ENCODE assay signal across 8 cellular contexts in the genomic region with DNA sequence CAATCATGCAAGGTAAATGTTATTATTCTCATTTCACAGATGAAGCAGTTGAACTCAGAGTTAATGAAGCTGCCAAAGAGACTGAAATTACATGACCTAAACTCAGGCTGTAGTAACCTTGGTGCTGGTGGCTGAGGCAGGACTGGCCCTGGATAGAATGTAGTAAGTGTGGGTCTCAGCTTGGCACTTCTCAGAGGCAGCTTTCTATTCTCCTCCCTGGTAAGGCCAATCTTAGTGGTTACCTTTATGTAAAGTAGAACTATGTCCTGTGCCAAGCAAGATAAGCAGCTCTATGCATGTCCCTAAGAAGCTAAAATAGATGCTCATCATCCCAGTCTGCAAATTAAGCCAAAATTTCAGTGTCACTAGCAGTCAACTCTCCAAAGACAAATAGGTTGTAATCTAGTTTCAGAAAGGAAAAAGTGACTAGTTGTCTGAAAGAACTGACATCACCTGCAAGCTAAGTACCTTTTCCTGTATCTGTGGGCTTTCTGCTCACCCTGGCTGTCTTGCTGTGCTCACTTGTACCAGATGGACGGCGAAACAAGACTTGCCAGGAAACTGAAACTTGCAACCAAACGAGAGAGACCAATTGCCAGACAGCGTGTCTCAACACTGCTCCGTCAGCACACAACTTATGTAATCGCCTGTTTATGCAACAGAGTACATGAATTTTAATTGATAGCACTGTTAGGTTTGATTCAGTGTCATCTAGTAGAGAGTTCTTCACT. TPM values are rescaled to one million over a fixed set of nuclear protein-coding genes. Genes with fewer than 3 reads are reported as not detected.
A peak's percentile ranks its signal among the peaks of the same experiment; 100 is the strongest.
DNase-seq lines count a peak whose midpoint lies in the region; ATAC-seq and TF ChIP-seq lines count a peak whose summit lies in the region.

No MANE protein-coding gene starts in this region.

- 2% methylated on average over 6 of the region's 6 CpGs for WGBS in mammary epithelial cell (ENCODE audit: low coverage, missing lambda C conversion rate)

- H3K36me3 ChIP-seq in mammary epithelial cell (ENCODE audit: insufficient read depth, low read length) (no peaks in the 10 kb centered on the region), upper lobe of right lung (no peaks in the 10 kb centered on the region)

- POLR2A ChIA-PET in HEK293T (lab: Yijun Ruan, JAX): no interaction called here

- dilution Hi-C loops in mammary epithelial cell (cut with HindIII; ENCODE audit: low sequenced_read_pairs): no loop called here

- peak overlapping the region; percentile 76 for H2AFZ ChIP-seq in mammary epithelial cell (ENCODE audit: low read depth, low read length)

- DNase-seq in T-helper 2 cell (peak in 3 of 5 experiments; percentile 23 to 80 (median 27)), mammary epithelial cell (peak; percentile 91), omental fat pad (ENCODE audit: low spot score) (no peak), upper lobe of right lung (no peak), HEK293T (ENCODE audit: extremely low spot score) (no peak), NCI-H446 treated with DMSO at 0.1 percent for 48 hours (lab: John Stamatoyannopoulos, UW) (no peak)

- H3K27ac ChIP-seq in mammary epithelial cell (ENCODE audit: insufficient read depth, low read depth, low read length) (peak overlapping the region; percentile 10), upper lobe of right lung (no peak overlapping the region)

- CTCF ChIA-PET in mammary epithelial cell (lab: Charles Lee; ENCODE audit: low non-redundant PET): no interaction called here
- CTCF ChIA-PET in HEK293T (lab: Yijun Ruan, JAX): no interaction called here

- in situ Hi-C loops in mammary epithelial cell (cut with MboI; ENCODE audit: low sequenced_read_pairs in 2 of 2): no loop called here

- intact Hi-C loops in mammary epithelial cell (cut with micrococcal nuclease) (no loop called here), upper lobe of right lung (cut with DNase I) (no loop called here)

- H3K4me1 ChIP-seq in mammary epithelial cell (ENCODE audit: insufficient read depth, low read length) (peaks cover 13% of the 10 kb centered on the region), upper lobe of right lung (peaks cover 13% of the 10 kb centered on the region)

- H3K4me3 ChIP-seq in mammary epithelial cell (replicated peaks in 1 of 3; ENCODE audit: insufficient read depth in 1 of 3, low read depth in 2 of 3, low read length in 3 of 3): peak overlapping the region in 1 of 3 experiments; percentile 31
- H3K4me3 ChIP-seq in upper lobe of right lung: peak overlapping the region; percentile 8

- BruUV-seq in mammary epithelial cell (replicated peaks; lab: Mats Ljungman, UMichigan): no TSS peak

- no peaks in the 10 kb centered on the region for H3K79me2 ChIP-seq in mammary epithelial cell (ENCODE audit: insufficient read depth, low read length)

- ATAC-seq in GM18867 (IDR thresholded peaks at IDR 0.05; ENCODE audit: unreplicated experiment) (peak; percentile 98), HG02973 (IDR thresholded peaks at IDR 0.05; ENCODE audit: unreplicated experiment) (peak; percentile 98), omental fat pad (ENCODE audit: low FRiP score) (peak; percentile 65), upper lobe of right lung (peak; percentile 85)

- no peaks in the 10 kb centered on the region for H3K9me3 ChIP-seq in mammary epithelial cell (replicated peaks; ENCODE audit: insufficient read depth, low read length)
- H3K9me3 ChIP-seq in upper lobe of right lung: no peaks in the 10 kb centered on the region

- peak overlapping the region; percentile 71 for H3K4me2 ChIP-seq in mammary epithelial cell (ENCODE audit: insufficient read depth, low read depth, low read length)

- no peak for TF ChIP-seq CTCF in mammary epithelial cell (conservative IDR thresholded peaks at IDR 0.05 in 1 of 2, IDR thresholded peaks at IDR 0.05 in 1 of 2; ENCODE audit: extremely low read depth in 1 of 2, insufficient read depth in 1 of 2, low read depth in 1 of 2, low read length in 2 of 2)
- no peak for TF ChIP-seq CTCF in omental fat pad (IDR thresholded peaks at IDR 0.05)
- TF ChIP-seq CTCF in upper lobe of right lung (IDR thresholded peaks at IDR 0.05): no peak

- H3K27me3 ChIP-seq in mammary epithelial cell (ENCODE audit: insufficient read depth, low read length): no peaks in the 10 kb centered on the region
- H3K27me3 ChIP-seq in upper lobe of right lung: no peaks in the 10 kb centered on the region

- peak overlapping the region; percentile 15 for H3K9ac ChIP-seq in mammary epithelial cell (ENCODE audit: insufficient read depth, low read length)

- no peaks in the 10 kb centered on the region for H4K20me1 ChIP-seq in mammary epithelial cell (ENCODE audit: insufficient read depth, low read length)

TF ChIP-seq in HEK293T, 16 proteins besides CTCF, POLR2A, EP300 and RAD21:
- TF ChIP-seq SP1 (IDR thresholded peaks at IDR 0.05) (no peak), FOXK2 (IDR thresholded peaks at IDR 0.05) (no peak), FOXA1 (IDR thresholded peaks at IDR 0.05) (no peak), NFRKB (IDR thresholded peaks at IDR 0.05) (no peak), TARDBP (IDR thresholded peaks at IDR 0.05) (no peak), ELF4 (IDR thresholded peaks at IDR 0.05) (no peak), L3MBTL2 (conservative IDR thresholded peaks at IDR 0.05) (no peak), CTBP1 (IDR thresholded peaks at IDR 0.05; ENCODE audit: borderline replicate concordance) (no peak), ARNT (IDR thresholded peaks at IDR 0.05) (no peak), FOXM1 (IDR thresholded peaks at IDR 0.05; ENCODE audit: borderline replicate concordance) (no peak), SUZ12 (IDR thresholded peaks at IDR 0.05) (no peak), LEF1 (IDR thresholded peaks at IDR 0.05; ENCODE audit: borderline replicate concordance) (no peak), ZNF384 (IDR thresholded peaks at IDR 0.05) (no peak), HDGF (IDR thresholded peaks at IDR 0.05; ENCODE audit: borderline replicate concordance) (no peak), BHLHE40 (IDR thresholded peaks at IDR 0.05; ENCODE audit: borderline replicate concordance) (no peak)
- TF ChIP-seq, protein P1, sequence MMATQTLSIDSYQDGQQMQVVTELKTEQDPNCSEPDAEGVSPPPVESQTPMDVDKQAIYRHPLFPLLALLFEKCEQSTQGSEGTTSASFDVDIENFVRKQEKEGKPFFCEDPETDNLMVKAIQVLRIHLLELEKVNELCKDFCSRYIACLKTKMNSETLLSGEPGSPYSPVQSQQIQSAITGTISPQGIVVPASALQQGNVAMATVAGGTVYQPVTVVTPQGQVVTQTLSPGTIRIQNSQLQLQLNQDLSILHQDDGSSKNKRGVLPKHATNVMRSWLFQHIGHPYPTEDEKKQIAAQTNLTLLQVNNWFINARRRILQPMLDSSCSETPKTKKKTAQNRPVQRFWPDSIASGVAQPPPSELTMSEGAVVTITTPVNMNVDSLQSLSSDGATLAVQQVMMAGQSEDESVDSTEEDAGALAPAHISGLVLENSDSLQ (IDR thresholded peaks at IDR 0.05): no peak

RNA-seq across cellular contexts. Expression of a gene that starts 43.7 kb away (rescaled TPM):
- total RNA-seq in mammary epithelial cell (under 1 TPM in 1 of 2 donors, not detected in 1; 0.17 TPM), omental fat pad (10 to 100 TPM in 2 of 4 donors, 1 to 10 TPM in 2; 6.3 to 25.5 (median 13.4) TPM), upper lobe of right lung (7.8 TPM)
- polyA plus RNA-seq in mammary epithelial cell: not detected
- polyA minus RNA-seq in mammary epithelial cell: not detected

Comparison
In these comparisons a context has a peak if more than half of its experiments do, and no peak if none do; other contexts are left out.
1. DNase-seq: peak in T-helper 2 cell (3 of 5) and mammary epithelial cell (single experiment); none in omental fat pad (single experiment), upper lobe of right lung (single experiment), HEK293T (single experiment) and NCI-H446 treated with DMSO at 0.1 percent for 48 hours (single experiment).
2. Peak in every context shown above with its lines, with median percentiles within 50 percentile points of each other: ATAC-seq.